Comparison of ENCODE assay signal across 10 cellular contexts in genomic region chr12:9669534-9669933, GRCh38. TPM values are rescaled to one million over a fixed set of nuclear protein-coding genes. Genes with fewer than 3 reads are reported as not detected.
DNase-seq lines count a peak whose midpoint lies in the region; ATAC-seq and TF ChIP-seq lines count a peak whose summit lies in the region.
"Had no signal": no experiment of that assay in that cellular context is flagged by ENCODE, and none has a peak within 500 bp of the region (broad histone marks: within the 10 kb centered on the region; RNA-seq: fewer than 3 reads in every experiment).

CLEC2D (plus strand) TSS chr12:9669713; CDS start chr12:9669735, 22 bp downstream.

- peaks cover 83% of the 10 kb centered on the region for H3K36me3 Mint-ChIP-seq in activated CD4-positive, alpha-beta T cell treated with anti-CD3 and anti-CD28 coated beads for 36 hours (ENCODE audit: low read depth)

- in situ Hi-C loops in ACHN (cut with HindIII; ENCODE audit: low pct_ligation_motif_present, low pct_unique_long_range_greater_than_20kb, low sequenced_read_pairs): no loop called here

- no peaks in the 10 kb centered on the region for H3K9me3 Mint-ChIP-seq in activated CD4-positive, alpha-beta T cell treated with anti-CD3 and anti-CD28 coated beads for 36 hours (ENCODE audit: low read depth)

- no peak for TF ChIP-seq EP300 in stomach (IDR thresholded peaks at IDR 0.05)

- no peak for TF ChIP-seq POLR2A in stomach (IDR thresholded peaks at IDR 0.05)

- peak within 1 kb of the TSS; percentile 99 for H3K27ac Mint-ChIP-seq in activated CD4-positive, alpha-beta T cell treated with anti-CD3 and anti-CD28 coated beads for 36 hours

- DNase-seq in activated CD4-positive, alpha-beta T cell treated with anti-CD3 and anti-CD28 coated beads for 36 hours: peak; percentile 70
- no peak for DNase-seq in activated CD4-positive, alpha-beta T cell treated with anti-CD3 and anti-CD28 coated beads, Interleukin-2, amount 50 U/mL, for 4 hours
- peak; percentile 70 for DNase-seq in activated CD8-positive, alpha-beta memory T cell treated with anti-CD3 and anti-CD28 coated beads, Interleukin-2, amount 50 U/mL, for 48 hours
- DNase-seq in stomach (no peak), ACHN (no peak), T-helper 9 cell (no peak), NCI-H2196 (lab: John Stamatoyannopoulos, UW; ENCODE audit: unreplicated experiment) (no peak)
- DNase-seq: NCI-H1092, posterior cingulate gyrus had no signal

- peak; percentile 47 for ATAC-seq in activated CD4-positive, alpha-beta T cell treated with anti-CD3 and anti-CD28 coated beads for 36 hours
- ATAC-seq in HG03095 (IDR thresholded peaks at IDR 0.05; ENCODE audit: unreplicated experiment): peak; percentile 34

- H3K36me3 ChIP-seq in stomach: peaks cover 0 to 15% (median 12%) of the 10 kb centered on the region in 4 donors

- H3K4me3 ChIP-seq in stomach: no peak within 1 kb of the TSS

- H3K4me1 Mint-ChIP-seq in activated CD4-positive, alpha-beta T cell treated with anti-CD3 and anti-CD28 coated beads for 36 hours: peaks cover 53% of the 10 kb centered on the region

- no peaks in the 10 kb centered on the region for H3K27me3 ChIP-seq in stomach

- no peak for TF ChIP-seq CTCF in stomach (IDR thresholded peaks at IDR 0.05)

- intact Hi-C loops in activated CD4-positive, alpha-beta T cell treated with anti-CD3 and anti-CD28 coated beads for 36 hours (cut with DNase I, micrococcal nuclease): loop anchor here (1.0 to 5.0 kb wide), 9 partner anchors 19 to 717 kb away; partner anchors contain the start of genes CD69 (in 1 of the 2), CLEC2B (in 1 of the 2) and GABARAPL1 (in 1 of the 2)
- intact Hi-C loops in stomach (cut with DNase I; ENCODE audit: low total_unique reads): no loop called here

- peak within 1 kb of the TSS; percentile 93 for H3K4me3 Mint-ChIP-seq in activated CD4-positive, alpha-beta T cell treated with anti-CD3 and anti-CD28 coated beads for 36 hours

- CTCF ChIA-PET in activated CD4-positive, alpha-beta T cell treated with anti-CD3 and anti-CD28 coated beads for 36 hours (lab: Charles Lee): interaction anchor here (0.8 to 11.5 kb wide), 14 partner anchors 11 to 128 kb away, joined by 3 to 124 read pairs (median 6); partner anchors contain the start of gene CD69

- peak within 1 kb of the TSS in 4 of 5 donors; percentile 21 to 47 (median 39) for H3K27ac ChIP-seq in stomach

- 77 to 87% (median 81%) methylated on average over 4 of the region's 4 CpGs for WGBS in stomach, 5 donors

- H3K27me3 Mint-ChIP-seq in activated CD4-positive, alpha-beta T cell treated with anti-CD3 and anti-CD28 coated beads for 36 hours: no peaks in the 10 kb centered on the region

- H3K9me3 ChIP-seq in stomach: no peaks in the 10 kb centered on the region

- H3K4me1 ChIP-seq in stomach: peaks cover 8 to 22% (median 9%) of the 10 kb centered on the region in 4 donors

- POLR2A ChIA-PET in activated CD4-positive, alpha-beta T cell treated with anti-CD3 and anti-CD28 coated beads for 36 hours (lab: Charles Lee): interaction anchor here (0.5 to 7.0 kb wide), 21 partner anchors 9 to 673 kb away, joined by 3 to 190 read pairs (median 6); partner anchors contain the start of genes CD69 and CLEC2B

RNA-seq across cellular contexts. Expression of gene CLEC2D, which starts in this region (rescaled TPM):
- 100 to 1,000 TPM; 190 to 212 TPM for total RNA-seq in activated CD4-positive, alpha-beta T cell treated with anti-CD3 and anti-CD28 coated beads for 36 hours
- 10 to 100 TPM in 4 of 5 donors, not detected in 1; 21.1 to 90.2 (median 32.0) TPM for total RNA-seq in stomach
- polyA plus RNA-seq in stomach: 1 to 10 TPM; 2.2 to 6.4 (median 5.1) TPM

Comparison
In these comparisons a context has a peak if more than half of its experiments do, and no peak if none do; other contexts are left out.
1. DNase-seq: peak in activated CD4-positive, alpha-beta T cell treated with anti-CD3 and anti-CD28 coated beads for 36 hours (single experiment) and activated CD8-positive, alpha-beta memory T cell treated with anti-CD3 and anti-CD28 coated beads, Interleukin-2, amount 50 U/mL, for 48 hours (single experiment); none in activated CD4-positive, alpha-beta T cell treated with anti-CD3 and anti-CD28 coated beads, Interleukin-2, amount 50 U/mL, for 4 hours (0 of 2), stomach (single experiment), ACHN (single experiment), T-helper 9 cell (single experiment) and NCI-H2196 (single experiment).